ENCODE assay signal across 1 cellular context in the genomic region with DNA sequence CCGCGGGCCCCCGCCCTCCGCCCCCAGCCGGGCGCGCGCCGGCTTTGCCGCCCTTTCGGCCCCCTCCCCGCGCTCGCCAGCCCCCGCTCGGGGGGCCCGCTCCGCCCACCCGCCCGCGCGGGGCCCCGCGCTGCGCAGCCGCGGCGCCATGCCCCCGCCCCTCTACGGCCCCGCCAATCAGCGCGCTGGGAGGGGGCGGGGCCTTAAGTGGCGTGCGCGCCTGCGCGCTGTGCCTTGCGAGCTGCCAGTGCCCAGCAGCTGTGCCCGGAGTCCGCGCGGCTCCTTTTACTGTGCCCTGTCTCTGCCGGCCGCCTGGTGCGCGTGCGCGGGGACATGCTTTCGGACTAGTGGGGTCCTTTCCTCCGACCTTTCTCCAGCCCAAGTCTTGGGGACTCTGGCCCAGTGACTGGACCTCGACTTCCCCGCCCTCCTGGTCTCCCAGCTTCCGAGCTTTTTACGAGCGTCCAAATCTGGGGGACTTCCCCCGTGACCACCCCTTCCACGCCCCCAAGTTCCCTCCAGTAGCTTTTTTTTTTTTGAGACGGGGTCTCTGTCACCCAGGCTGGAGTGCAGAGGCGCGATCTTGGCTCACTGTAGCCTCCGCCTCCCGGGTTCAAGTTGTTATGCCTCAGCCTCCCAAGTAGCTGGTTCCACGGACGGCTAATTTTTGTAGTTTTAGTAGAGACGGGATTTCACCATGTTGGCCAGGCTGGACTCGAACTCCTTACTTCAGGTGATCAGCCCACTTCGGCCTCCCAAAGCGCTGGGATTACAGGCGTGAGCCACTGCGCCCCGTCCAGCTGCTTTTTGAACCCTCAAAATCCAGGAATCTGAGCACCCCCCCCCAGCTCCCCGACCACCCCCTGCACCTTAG.
A peak's percentile ranks its signal among the peaks of the same experiment; 100 is the strongest.
TF ChIP-seq lines count a peak whose summit lies in the region.

A gene with protein sequence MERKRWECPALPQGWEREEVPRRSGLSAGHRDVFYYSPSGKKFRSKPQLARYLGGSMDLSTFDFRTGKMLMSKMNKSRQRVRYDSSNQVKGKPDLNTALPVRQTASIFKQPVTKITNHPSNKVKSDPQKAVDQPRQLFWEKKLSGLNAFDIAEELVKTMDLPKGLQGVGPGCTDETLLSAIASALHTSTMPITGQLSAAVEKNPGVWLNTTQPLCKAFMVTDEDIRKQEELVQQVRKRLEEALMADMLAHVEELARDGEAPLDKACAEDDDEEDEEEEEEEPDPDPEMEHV (minus strand): TSS at position 111 of the 874 bp plus-strand sequence. CDS start 234 bp downstream, outside the sequence.

TF ChIP-seq in HepG2, 621 proteins besides CTCF, POLR2A, EP300 and RAD21 (continued from another document and continues in another):
- TF ChIP-seq, protein P1, sequence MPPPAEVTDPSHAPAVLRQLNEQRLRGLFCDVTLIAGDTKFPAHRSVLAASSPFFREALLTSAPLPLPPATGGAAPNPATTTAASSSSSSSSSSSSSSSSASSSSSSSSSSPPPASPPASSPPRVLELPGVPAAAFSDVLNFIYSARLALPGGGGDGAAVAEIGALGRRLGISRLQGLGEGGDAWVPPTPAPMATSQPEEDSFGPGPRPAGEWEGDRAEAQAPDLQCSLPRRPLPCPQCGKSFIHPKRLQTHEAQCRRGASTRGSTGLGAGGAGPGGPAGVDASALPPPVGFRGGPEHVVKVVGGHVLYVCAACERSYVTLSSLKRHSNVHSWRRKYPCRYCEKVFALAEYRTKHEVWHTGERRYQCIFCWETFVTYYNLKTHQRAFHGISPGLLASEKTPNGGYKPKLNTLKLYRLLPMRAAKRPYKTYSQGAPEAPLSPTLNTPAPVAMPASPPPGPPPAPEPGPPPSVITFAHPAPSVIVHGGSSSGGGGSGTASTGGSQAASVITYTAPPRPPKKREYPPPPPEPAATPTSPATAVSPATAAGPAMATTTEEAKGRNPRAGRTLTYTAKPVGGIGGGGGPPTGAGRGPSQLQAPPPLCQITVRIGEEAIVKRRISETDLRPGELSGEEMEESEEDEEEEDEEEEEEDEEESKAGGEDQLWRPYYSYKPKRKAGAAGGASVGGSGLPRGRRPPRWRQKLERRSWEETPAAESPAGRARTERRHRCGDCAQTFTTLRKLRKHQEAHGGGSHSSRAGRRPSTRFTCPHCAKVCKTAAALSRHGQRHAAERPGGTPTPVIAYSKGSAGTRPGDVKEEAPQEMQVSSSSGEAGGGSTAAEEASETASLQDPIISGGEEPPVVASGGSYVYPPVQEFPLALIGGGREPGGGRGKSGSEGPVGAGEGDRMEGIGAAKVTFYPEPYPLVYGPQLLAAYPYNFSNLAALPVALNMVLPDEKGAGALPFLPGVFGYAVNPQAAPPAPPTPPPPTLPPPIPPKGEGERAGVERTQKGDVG (CRISPR knock-in tag; IDR thresholded peaks at IDR 0.05; ENCODE audit: borderline replicate concordance), result no peak
- no peak for TF ChIP-seq RAD51 (IDR thresholded peaks at IDR 0.05; ENCODE audit: borderline replicate concordance)
- peak; percentile 97 for TF ChIP-seq KDM2A (CRISPR knock-in tag; IDR thresholded peaks at IDR 0.05; ENCODE audit: borderline replicate concordance, low read depth)
- TF ChIP-seq, protein P2, sequence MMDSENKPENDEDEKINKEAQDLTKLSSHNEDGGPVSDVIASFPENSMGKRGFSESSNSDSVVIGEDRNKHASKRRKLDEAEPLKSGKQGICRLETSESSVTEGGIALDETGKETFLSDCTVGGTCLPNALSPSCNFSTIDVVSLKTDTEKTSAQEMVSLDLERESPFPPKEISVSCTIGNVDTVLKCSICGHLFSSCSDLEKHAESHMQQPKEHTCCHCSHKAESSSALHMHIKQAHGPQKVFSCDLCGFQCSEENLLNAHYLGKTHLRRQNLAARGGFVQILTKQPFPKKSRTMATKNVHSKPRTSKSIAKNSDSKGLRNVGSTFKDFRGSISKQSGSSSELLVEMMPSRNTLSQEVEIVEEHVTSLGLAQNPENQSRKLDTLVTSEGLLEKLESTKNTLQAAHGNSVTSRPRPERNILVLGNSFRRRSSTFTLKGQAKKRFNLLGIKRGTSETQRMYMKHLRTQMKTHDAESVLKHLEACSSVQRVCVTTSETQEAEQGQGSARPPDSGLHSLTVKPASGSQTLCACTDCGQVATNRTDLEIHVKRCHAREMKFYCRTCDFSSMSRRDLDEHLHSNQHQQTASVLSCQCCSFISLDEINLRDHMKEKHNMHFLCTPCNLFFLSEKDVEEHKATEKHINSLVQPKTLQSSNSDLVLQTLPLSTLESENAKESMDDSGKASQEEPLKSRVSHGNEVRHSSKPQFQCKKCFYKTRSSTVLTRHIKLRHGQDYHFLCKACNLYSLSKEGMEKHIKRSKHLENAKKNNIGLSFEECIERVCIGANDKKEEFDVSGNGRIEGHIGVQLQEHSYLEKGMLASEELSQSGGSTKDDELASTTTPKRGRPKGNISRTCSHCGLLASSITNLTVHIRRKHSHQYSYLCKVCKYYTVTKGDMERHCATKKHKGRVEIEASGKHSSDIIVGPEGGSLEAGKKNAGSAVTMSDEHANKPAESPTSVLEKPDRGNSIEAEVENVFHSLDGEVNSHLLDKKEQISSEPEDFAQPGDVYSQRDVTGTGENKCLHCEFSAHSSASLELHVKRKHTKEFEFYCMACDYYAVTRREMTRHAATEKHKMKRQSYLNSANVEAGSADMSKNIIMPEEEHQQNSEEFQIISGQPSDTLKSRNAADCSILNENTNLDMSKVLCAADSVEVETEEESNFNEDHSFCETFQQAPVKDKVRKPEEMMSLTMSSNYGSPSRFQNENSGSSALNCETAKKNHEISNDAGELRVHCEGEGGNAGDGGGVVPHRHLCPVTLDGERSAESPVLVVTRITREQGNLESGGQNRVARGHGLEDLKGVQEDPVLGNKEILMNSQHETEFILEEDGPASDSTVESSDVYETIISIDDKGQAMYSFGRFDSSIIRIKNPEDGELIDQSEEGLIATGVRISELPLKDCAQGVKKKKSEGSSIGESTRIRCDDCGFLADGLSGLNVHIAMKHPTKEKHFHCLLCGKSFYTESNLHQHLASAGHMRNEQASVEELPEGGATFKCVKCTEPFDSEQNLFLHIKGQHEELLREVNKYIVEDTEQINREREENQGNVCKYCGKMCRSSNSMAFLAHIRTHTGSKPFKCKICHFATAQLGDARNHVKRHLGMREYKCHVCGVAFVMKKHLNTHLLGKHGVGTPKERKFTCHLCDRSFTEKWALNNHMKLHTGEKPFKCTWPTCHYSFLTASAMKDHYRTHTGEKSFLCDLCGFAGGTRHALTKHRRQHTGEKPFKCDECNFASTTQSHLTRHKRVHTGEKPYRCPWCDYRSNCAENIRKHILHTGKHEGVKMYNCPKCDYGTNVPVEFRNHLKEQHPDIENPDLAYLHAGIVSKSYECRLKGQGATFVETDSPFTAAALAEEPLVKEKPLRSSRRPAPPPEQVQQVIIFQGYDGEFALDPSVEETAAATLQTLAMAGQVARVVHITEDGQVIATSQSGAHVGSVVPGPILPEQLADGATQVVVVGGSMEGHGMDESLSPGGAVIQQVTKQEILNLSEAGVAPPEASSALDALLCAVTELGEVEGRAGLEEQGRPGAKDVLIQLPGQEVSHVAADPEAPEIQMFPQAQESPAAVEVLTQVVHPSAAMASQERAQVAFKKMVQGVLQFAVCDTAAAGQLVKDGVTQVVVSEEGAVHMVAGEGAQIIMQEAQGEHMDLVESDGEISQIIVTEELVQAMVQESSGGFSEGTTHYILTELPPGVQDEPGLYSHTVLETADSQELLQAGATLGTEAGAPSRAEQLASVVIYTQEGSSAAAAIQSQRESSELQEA (CRISPR knock-in tag; IDR thresholded peaks at IDR 0.05; ENCODE audit: not compliant biosample characterization), result peak; percentile 70
- TF ChIP-seq FLYWCH1 (CRISPR knock-in tag; IDR thresholded peaks at IDR 0.05), result no peak
- TF ChIP-seq, protein P3, sequence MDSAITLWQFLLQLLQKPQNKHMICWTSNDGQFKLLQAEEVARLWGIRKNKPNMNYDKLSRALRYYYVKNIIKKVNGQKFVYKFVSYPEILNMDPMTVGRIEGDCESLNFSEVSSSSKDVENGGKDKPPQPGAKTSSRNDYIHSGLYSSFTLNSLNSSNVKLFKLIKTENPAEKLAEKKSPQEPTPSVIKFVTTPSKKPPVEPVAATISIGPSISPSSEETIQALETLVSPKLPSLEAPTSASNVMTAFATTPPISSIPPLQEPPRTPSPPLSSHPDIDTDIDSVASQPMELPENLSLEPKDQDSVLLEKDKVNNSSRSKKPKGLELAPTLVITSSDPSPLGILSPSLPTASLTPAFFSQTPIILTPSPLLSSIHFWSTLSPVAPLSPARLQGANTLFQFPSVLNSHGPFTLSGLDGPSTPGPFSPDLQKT (CRISPR knock-in tag; IDR thresholded peaks at IDR 0.05; ENCODE audit: borderline replicate concordance), result no peak
- TF ChIP-seq, protein P4, sequence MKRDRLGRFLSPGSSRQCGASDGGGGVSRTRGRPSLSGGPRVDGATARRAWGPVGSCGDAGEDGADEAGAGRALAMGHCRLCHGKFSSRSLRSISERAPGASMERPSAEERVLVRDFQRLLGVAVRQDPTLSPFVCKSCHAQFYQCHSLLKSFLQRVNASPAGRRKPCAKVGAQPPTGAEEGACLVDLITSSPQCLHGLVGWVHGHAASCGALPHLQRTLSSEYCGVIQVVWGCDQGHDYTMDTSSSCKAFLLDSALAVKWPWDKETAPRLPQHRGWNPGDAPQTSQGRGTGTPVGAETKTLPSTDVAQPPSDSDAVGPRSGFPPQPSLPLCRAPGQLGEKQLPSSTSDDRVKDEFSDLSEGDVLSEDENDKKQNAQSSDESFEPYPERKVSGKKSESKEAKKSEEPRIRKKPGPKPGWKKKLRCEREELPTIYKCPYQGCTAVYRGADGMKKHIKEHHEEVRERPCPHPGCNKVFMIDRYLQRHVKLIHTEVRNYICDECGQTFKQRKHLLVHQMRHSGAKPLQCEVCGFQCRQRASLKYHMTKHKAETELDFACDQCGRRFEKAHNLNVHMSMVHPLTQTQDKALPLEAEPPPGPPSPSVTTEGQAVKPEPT (CRISPR knock-in tag; IDR thresholded peaks at IDR 0.05; ENCODE audit: low read depth), result no peak
- TF ChIP-seq CBX2 (IDR thresholded peaks at IDR 0.05; ENCODE audit: low read depth, low read length), result no peak
- no peak for TF ChIP-seq CBX2 (CRISPR knock-in tag; IDR thresholded peaks at IDR 0.05; ENCODE audit: low read depth)
- TF ChIP-seq HNRNPL (IDR thresholded peaks at IDR 0.05; ENCODE audit: low read depth, low read length), result peak; percentile 75
- no peak for TF ChIP-seq SOX6 (IDR thresholded peaks at IDR 0.05)
- 0 out of 2 replicates have a peak, but pooled peaks have one; percentile 24 for TF ChIP-seq SOX6 (CRISPR knock-in tag; IDR thresholded peaks at IDR 0.05)
- TF ChIP-seq, protein P5, sequence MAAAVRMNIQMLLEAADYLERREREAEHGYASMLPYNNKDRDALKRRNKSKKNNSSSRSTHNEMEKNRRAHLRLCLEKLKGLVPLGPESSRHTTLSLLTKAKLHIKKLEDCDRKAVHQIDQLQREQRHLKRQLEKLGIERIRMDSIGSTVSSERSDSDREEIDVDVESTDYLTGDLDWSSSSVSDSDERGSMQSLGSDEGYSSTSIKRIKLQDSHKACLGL (CRISPR knock-in tag; IDR thresholded peaks at IDR 0.05), result peak; percentile 71; the same call in 1 of the 2 replicates
- TF ChIP-seq AGO2 (optimal IDR thresholded peaks at IDR 0.05; ENCODE audit: low read depth, low read length), result peak; percentile 85
- no peak for TF ChIP-seq ZNF326 (CRISPR knock-in tag; IDR thresholded peaks at IDR 0.05; ENCODE audit: borderline replicate concordance)
- TF ChIP-seq ZNF24 (IDR thresholded peaks at IDR 0.05), result no peak
- no peak for TF ChIP-seq RBAK (CRISPR knock-in tag; IDR thresholded peaks at IDR 0.05)
- TF ChIP-seq, protein P6, sequence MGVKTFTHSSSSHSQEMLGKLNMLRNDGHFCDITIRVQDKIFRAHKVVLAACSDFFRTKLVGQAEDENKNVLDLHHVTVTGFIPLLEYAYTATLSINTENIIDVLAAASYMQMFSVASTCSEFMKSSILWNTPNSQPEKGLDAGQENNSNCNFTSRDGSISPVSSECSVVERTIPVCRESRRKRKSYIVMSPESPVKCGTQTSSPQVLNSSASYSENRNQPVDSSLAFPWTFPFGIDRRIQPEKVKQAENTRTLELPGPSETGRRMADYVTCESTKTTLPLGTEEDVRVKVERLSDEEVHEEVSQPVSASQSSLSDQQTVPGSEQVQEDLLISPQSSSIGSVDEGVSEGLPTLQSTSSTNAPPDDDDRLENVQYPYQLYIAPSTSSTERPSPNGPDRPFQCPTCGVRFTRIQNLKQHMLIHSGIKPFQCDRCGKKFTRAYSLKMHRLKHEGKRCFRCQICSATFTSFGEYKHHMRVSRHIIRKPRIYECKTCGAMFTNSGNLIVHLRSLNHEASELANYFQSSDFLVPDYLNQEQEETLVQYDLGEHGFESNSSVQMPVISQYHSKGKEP (CRISPR knock-in tag; IDR thresholded peaks at IDR 0.05), result no peak
- TF ChIP-seq, protein P7, sequence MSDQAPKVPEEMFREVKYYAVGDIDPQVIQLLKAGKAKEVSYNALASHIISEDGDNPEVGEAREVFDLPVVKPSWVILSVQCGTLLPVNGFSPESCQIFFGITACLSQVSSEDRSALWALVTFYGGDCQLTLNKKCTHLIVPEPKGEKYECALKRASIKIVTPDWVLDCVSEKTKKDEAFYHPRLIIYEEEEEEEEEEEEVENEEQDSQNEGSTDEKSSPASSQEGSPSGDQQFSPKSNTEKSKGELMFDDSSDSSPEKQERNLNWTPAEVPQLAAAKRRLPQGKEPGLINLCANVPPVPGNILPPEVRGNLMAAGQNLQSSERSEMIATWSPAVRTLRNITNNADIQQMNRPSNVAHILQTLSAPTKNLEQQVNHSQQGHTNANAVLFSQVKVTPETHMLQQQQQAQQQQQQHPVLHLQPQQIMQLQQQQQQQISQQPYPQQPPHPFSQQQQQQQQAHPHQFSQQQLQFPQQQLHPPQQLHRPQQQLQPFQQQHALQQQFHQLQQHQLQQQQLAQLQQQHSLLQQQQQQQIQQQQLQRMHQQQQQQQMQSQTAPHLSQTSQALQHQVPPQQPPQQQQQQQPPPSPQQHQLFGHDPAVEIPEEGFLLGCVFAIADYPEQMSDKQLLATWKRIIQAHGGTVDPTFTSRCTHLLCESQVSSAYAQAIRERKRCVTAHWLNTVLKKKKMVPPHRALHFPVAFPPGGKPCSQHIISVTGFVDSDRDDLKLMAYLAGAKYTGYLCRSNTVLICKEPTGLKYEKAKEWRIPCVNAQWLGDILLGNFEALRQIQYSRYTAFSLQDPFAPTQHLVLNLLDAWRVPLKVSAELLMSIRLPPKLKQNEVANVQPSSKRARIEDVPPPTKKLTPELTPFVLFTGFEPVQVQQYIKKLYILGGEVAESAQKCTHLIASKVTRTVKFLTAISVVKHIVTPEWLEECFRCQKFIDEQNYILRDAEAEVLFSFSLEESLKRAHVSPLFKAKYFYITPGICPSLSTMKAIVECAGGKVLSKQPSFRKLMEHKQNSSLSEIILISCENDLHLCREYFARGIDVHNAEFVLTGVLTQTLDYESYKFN (CRISPR knock-in tag; conservative IDR thresholded peaks at IDR 0.05), result 0 out of 2 replicates have a peak, but pooled peaks have one; percentile 19
- no peak for TF ChIP-seq ZNF34 (CRISPR knock-in tag; IDR thresholded peaks at IDR 0.05; ENCODE audit: borderline replicate concordance)
- TF ChIP-seq, protein P8, sequence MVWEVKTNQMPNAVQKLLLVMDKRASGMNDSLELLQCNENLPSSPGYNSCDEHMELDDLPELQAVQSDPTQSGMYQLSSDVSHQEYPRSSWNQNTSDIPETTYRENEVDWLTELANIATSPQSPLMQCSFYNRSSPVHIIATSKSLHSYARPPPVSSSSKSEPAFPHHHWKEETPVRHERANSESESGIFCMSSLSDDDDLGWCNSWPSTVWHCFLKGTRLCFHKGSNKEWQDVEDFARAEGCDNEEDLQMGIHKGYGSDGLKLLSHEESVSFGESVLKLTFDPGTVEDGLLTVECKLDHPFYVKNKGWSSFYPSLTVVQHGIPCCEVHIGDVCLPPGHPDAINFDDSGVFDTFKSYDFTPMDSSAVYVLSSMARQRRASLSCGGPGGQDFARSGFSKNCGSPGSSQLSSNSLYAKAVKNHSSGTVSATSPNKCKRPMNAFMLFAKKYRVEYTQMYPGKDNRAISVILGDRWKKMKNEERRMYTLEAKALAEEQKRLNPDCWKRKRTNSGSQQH (CRISPR knock-in tag; IDR thresholded peaks at IDR 0.05; ENCODE audit: low read depth), result no peak
- TF ChIP-seq TCF7L2 (IDR thresholded peaks at IDR 0.05; ENCODE audit: low read depth, low read length), result no peak
- TF ChIP-seq, protein P9, sequence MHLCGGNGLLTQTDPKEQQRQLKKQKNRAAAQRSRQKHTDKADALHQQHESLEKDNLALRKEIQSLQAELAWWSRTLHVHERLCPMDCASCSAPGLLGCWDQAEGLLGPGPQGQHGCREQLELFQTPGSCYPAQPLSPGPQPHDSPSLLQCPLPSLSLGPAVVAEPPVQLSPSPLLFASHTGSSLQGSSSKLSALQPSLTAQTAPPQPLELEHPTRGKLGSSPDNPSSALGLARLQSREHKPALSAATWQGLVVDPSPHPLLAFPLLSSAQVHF (CRISPR knock-in tag; IDR thresholded peaks at IDR 0.05), result no peak
